Comparison of ENCODE assay signal across 8 cellular contexts in genomic region chr12:57838594-57839302, GRCh38. TPM values are rescaled to one million over a fixed set of nuclear protein-coding genes. Genes with fewer than 3 reads are reported as not detected.
DNase-seq lines count a peak whose midpoint lies in the region; ATAC-seq and TF ChIP-seq lines count a peak whose summit lies in the region.

No MANE protein-coding gene starts in this region.

- peak overlapping the region; percentile 53 for H3K4me3 Mint-ChIP-seq in T-helper 2 cell treated with Interferon-gamma antibody and Interleukin-4, amounts not matched to agents 5 μg/mL and 100 μg/mL, for 36 hours

- H3K4me3 ChIP-seq in fibroblast of the aortic adventitia (ENCODE audit: low read depth, low read length) (peak overlapping the region; percentile 22), stomach smooth muscle (ENCODE audit: low read length in 2 of 2) (peak overlapping the region; percentile 38 to 61), PC-9 (no peak overlapping the region)

- H3K9me3 Mint-ChIP-seq in T-helper 2 cell treated with Interferon-gamma antibody and Interleukin-4, amounts not matched to agents 5 μg/mL and 100 μg/mL, for 36 hours, result no peaks in the 10 kb centered on the region

- peaks cover 69% of the 10 kb centered on the region for H3K4me1 Mint-ChIP-seq in T-helper 2 cell treated with Interferon-gamma antibody and Interleukin-4, amounts not matched to agents 5 μg/mL and 100 μg/mL, for 36 hours (ENCODE audit: low read depth)

- no TSS peak for BruUV-seq in PC-9 (replicated peaks; lab: Mats Ljungman, UMichigan)

- H3K27me3 ChIP-seq in stomach smooth muscle (ENCODE audit: control insufficient read depth in 1 of 2, insufficient read depth in 2 of 2, low read length in 2 of 2) (no peaks in the 10 kb centered on the region), PC-9 (ENCODE audit: insufficient read depth, low read depth) (no peaks in the 10 kb centered on the region)

- H3K9ac ChIP-seq in stomach smooth muscle (ENCODE audit: low read length in 2 of 2), result peak overlapping the region; percentile 7 to 36

- DNase-seq in activated CD4-positive, alpha-beta T cell treated with anti-CD3 and anti-CD28 coated beads for 48 hours, result peak; percentile 56
- no peak for DNase-seq in activated CD4-positive, alpha-beta T cell treated with anti-CD3 and anti-CD28 coated beads for 1 hour
- DNase-seq in T-helper 2 cell treated with Interferon-gamma antibody and Interleukin-4, amounts not matched to agents 5 μg/mL and 100 μg/mL, for 36 hours (ENCODE audit: low spot score), result peak; percentile 32
- DNase-seq in fibroblast of the aortic adventitia (ENCODE audit: low read depth) (peak; percentile 53), PC-9 (no peak), DMS114 treated with DMSO at 0.1 percent for 48 hours (lab: John Stamatoyannopoulos, UW; ENCODE audit: unreplicated experiment) (no peak)

- H3K27me3 Mint-ChIP-seq in T-helper 2 cell treated with Interferon-gamma antibody and Interleukin-4, amounts not matched to agents 5 μg/mL and 100 μg/mL, for 36 hours (ENCODE audit: low read depth), result no peaks in the 10 kb centered on the region

- no peak for TF ChIP-seq CTCF in fibroblast of the aortic adventitia (IDR thresholded peaks at IDR 0.05; ENCODE audit: insufficient read depth, low read length)
- no peak for TF ChIP-seq CTCF in PC-9 (conservative IDR thresholded peaks at IDR 0.05)

- no peak for ATAC-seq in GM21526 (IDR thresholded peaks at IDR 0.05; ENCODE audit: low FRiP score, unreplicated experiment)

- no peak overlapping the region for H3K4me2 ChIP-seq in PC-9

- H3K36me3 Mint-ChIP-seq in T-helper 2 cell treated with Interferon-gamma antibody and Interleukin-4, amounts not matched to agents 5 μg/mL and 100 μg/mL, for 36 hours (ENCODE audit: low read depth), result peaks cover 4% of the 10 kb centered on the region

- H3K4me1 ChIP-seq in stomach smooth muscle (ENCODE audit: control insufficient read depth, insufficient read depth, low read length), result peaks cover 96% of the 10 kb centered on the region
- H3K4me1 ChIP-seq in PC-9 (replicated peaks; ENCODE audit: insufficient read depth), result peaks cover 8% of the 10 kb centered on the region

- H3K36me3 ChIP-seq in stomach smooth muscle (ENCODE audit: control insufficient read depth in 2 of 2, insufficient read depth in 2 of 2, low read length in 2 of 2), result no peaks in the 10 kb centered on the region
- H3K36me3 ChIP-seq in PC-9 (ENCODE audit: low read depth), result peaks cover 3% of the 10 kb centered on the region; the same call in 1 of the 2 replicates

- H3K27ac ChIP-seq in stomach smooth muscle (ENCODE audit: low read length), result peak overlapping the region; percentile 58
- no peak overlapping the region for H3K27ac ChIP-seq in PC-9

- H3K27ac Mint-ChIP-seq in T-helper 2 cell treated with Interferon-gamma antibody and Interleukin-4, amounts not matched to agents 5 μg/mL and 100 μg/mL, for 36 hours, result peak overlapping the region; percentile 82

- H4K20me1 ChIP-seq in PC-9 (ENCODE audit: insufficient read depth), result peaks cover 98% of the 10 kb centered on the region

- CTCF ChIA-PET in PC-9 (lab: Charles Lee), result no interaction called here

- H3K9me2 ChIP-seq in PC-9 (ENCODE audit: insufficient read depth), result no peaks in the 10 kb centered on the region

- POLR2A ChIA-PET in PC-9 (lab: Charles Lee; ENCODE audit: unreplicated experiment), result no interaction called here

- H3F3A ChIP-seq in PC-9 (ENCODE audit: insufficient read depth, low read depth), result peaks cover 2% of the 10 kb centered on the region; the same call in 1 of the 2 replicates

- H3K9me3 ChIP-seq in stomach smooth muscle (ENCODE audit: control insufficient read depth in 2 of 2, low read length in 2 of 2), result no peaks in the 10 kb centered on the region
- no peaks in the 10 kb centered on the region for H3K9me3 ChIP-seq in PC-9 (ENCODE audit: insufficient read depth, low read depth)

- H2AFZ ChIP-seq in PC-9, result no peak overlapping the region

- intact Hi-C loops in PC-9 (cut with micrococcal nuclease; ENCODE audit: unreplicated experiment), result no loop called here

- peaks cover 94% of the 10 kb centered on the region for H3K79me2 ChIP-seq in PC-9 (ENCODE audit: low read depth)

RNA-seq across cellular contexts. Expression of gene CTDSP2, which starts 7.8 kb away (rescaled TPM):
- total RNA-seq in fibroblast of the aortic adventitia (ENCODE audit: low replicate concordance) (90.7 and 128 TPM in 2 replicates), PC-9 (2021) (102 and 107 TPM in 2 replicates)

RNA-seq across cellular contexts. Expression of gene AVIL, which starts 20.2 kb away (rescaled TPM):
- total RNA-seq in fibroblast of the aortic adventitia (ENCODE audit: low replicate concordance), result 2.5 and 3.5 TPM in 2 replicates
- 1.6 and 3.0 TPM in 2 replicates for total RNA-seq in PC-9 (2021)

RNA-seq across cellular contexts. Expression of gene TSFM, which starts 56.2 kb away (rescaled TPM):
- total RNA-seq in fibroblast of the aortic adventitia (ENCODE audit: low replicate concordance), result 16.2 and 19.9 TPM in 2 replicates
- 38.1 and 44.8 TPM in 2 replicates for total RNA-seq in PC-9 (2021)

Comparison
In these comparisons a context has a peak if more than half of its experiments do, and no peak if none do; other contexts are left out.
1. DNase-seq: peak in activated CD4-positive, alpha-beta T cell treated with anti-CD3 and anti-CD28 coated beads for 48 hours (single experiment), T-helper 2 cell treated with Interferon-gamma antibody and Interleukin-4, amounts not matched to agents 5 μg/mL and 100 μg/mL, for 36 hours (single experiment) and fibroblast of the aortic adventitia (single experiment); none in activated CD4-positive, alpha-beta T cell treated with anti-CD3 and anti-CD28 coated beads for 1 hour (single experiment), PC-9 (0 of 2) and DMS114 treated with DMSO at 0.1 percent for 48 hours (single experiment).